In the genomic region with DNA sequence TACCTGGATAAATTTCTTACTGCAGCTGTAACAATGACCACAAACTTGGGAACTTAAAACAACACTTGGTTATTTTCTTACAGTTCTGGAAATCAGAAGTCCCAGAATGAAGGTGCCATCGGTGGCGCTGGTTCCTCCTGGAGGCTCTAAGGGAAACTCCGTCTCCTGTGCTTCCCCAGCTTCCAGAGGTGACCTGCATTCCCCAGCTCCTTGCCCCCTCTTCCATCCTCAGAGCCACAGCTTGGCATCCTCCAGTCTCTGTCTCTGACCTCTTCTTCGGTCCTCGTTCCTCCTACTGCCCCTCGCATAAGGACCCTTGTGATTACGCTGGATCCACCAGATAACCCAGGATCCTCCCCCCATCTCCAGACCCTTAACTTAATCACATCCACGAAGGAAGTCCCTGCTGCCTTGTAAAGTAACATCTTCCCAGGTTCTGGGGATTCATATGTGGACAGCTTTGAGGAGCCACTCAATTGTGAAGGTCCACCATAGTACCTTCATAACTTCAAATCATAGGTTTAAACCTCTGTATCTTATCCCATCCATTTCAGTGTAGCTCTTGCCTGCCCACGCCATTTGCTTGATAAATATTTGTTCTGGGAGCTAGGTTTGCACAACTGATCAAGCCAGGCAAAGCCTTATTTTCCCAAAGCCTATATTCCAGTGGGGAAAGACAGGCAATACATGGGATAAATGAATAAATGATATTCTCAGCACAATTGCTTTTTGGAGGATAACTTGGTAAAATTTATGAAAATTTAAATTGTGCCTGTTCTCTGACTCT, we compare ENCODE assay signal across 16 cellular contexts. TPM values are rescaled to one million over a fixed set of nuclear protein-coding genes. Genes with fewer than 3 reads are reported as not detected.
A peak's percentile ranks its signal among the peaks of the same experiment; 100 is the strongest.
DNase-seq lines count a peak whose midpoint lies in the region; ATAC-seq and TF ChIP-seq lines count a peak whose summit lies in the region.
"Had no signal": no experiment of that assay in that cellular context is flagged by ENCODE, and none has a peak within 500 bp of the region (broad histone marks: within the 10 kb centered on the region; RNA-seq: fewer than 3 reads in every experiment).

No MANE protein-coding gene starts in this region.

- H3K4me1 Mint-ChIP-seq in natural killer cell: no peaks in the 10 kb centered on the region
- no peaks in the 10 kb centered on the region for H3K4me1 Mint-ChIP-seq in natural killer cell treated with Interleukin-12 subunit alpha and Interleukin-12 subunit beta and Interleukin-15 and Interleukin-18, amount 100 ng/mL, for 72 hours (ENCODE audit: low read depth in 2 of 2)
- H3K4me1 Mint-ChIP-seq: B cell had no signal

- H3K4me3 ChIP-seq in lower lobe of right lung (no peak overlapping the region), mammary epithelial cell (replicated peaks in 1 of 3; ENCODE audit: insufficient read depth in 1 of 3, low read depth in 2 of 3, low read length in 3 of 3) (no peak overlapping the region), mesenchymal stem cell (ENCODE audit: insufficient read depth in 1 of 2, low read depth in 1 of 2, low read length in 2 of 2) (no peak overlapping the region)

- no peak overlapping the region for H2AK5ac ChIP-seq in mesenchymal stem cell (ENCODE audit: low read length, severe bottlenecking)

- H4K8ac ChIP-seq in mesenchymal stem cell (ENCODE audit: low read length): no peak overlapping the region

- H3K79me1 ChIP-seq in mesenchymal stem cell (replicated peaks; ENCODE audit: low read length, poor library complexity, severe bottlenecking): no peaks in the 10 kb centered on the region

- no peak overlapping the region for H3K23ac ChIP-seq in mesenchymal stem cell (ENCODE audit: low read length in 2 of 2)

- no peak overlapping the region for H3K27ac Mint-ChIP-seq in natural killer cell
- no peak overlapping the region for H3K27ac Mint-ChIP-seq in natural killer cell treated with Interleukin-12 subunit alpha and Interleukin-12 subunit beta and Interleukin-15 and Interleukin-18, amount 100 ng/mL, for 72 hours
- H3K27ac Mint-ChIP-seq: B cell; CD4-positive, alpha-beta T cell had no signal

- H4K20me1 ChIP-seq in mammary epithelial cell (ENCODE audit: insufficient read depth, low read length): no peaks in the 10 kb centered on the region

- H3K36me3 Mint-ChIP-seq in natural killer cell: no peaks in the 10 kb centered on the region
- peaks cover 5% of the 10 kb centered on the region for H3K36me3 Mint-ChIP-seq in natural killer cell treated with Interleukin-12 subunit alpha and Interleukin-12 subunit beta and Interleukin-15 and Interleukin-18, amount 100 ng/mL, for 72 hours

- H3K4me2 ChIP-seq in mammary epithelial cell (ENCODE audit: insufficient read depth, low read depth, low read length): no peak overlapping the region
- no peak overlapping the region for H3K4me2 ChIP-seq in mesenchymal stem cell (ENCODE audit: low read length, poor library complexity, severe bottlenecking)

- H3K9ac ChIP-seq in mammary epithelial cell (ENCODE audit: insufficient read depth, low read length): no peak overlapping the region
- H3K9ac ChIP-seq in mesenchymal stem cell (ENCODE audit: low read length): no peak overlapping the region

- H3K4me3 Mint-ChIP-seq in natural killer cell: no peak overlapping the region
- no peak overlapping the region for H3K4me3 Mint-ChIP-seq in natural killer cell treated with Interleukin-12 subunit alpha and Interleukin-12 subunit beta and Interleukin-15 and Interleukin-18, amount 100 ng/mL, for 72 hours
- H3K4me3 Mint-ChIP-seq: B cell; CD4-positive, alpha-beta T cell had no signal

- no peaks in the 10 kb centered on the region for H3K27me3 ChIP-seq in lower lobe of right lung (ENCODE audit: low read depth)
- H3K27me3 ChIP-seq in mammary epithelial cell (ENCODE audit: insufficient read depth, low read length): no peaks in the 10 kb centered on the region
- H3K27me3 ChIP-seq in mesenchymal stem cell (ENCODE audit: control insufficient read depth in 1 of 2, insufficient read depth in 1 of 2, low read length in 2 of 2): peaks cover 16 to 21% of the 10 kb centered on the region in 2 experiments

- H2BK120ac ChIP-seq in mesenchymal stem cell (ENCODE audit: low read depth, low read length): no peak overlapping the region

- no peak overlapping the region for H3K14ac ChIP-seq in mesenchymal stem cell (ENCODE audit: low read length in 2 of 2)

- H2BK5ac ChIP-seq in mesenchymal stem cell (ENCODE audit: low read depth, low read length, poor library complexity, severe bottlenecking): no peak overlapping the region

- DNase-seq in natural killer cell: peak; percentile 1
- DNase-seq in natural killer cell treated with Interleukin-12 subunit alpha and Interleukin-12 subunit beta and Interleukin-15 and Interleukin-18, amount 100 ng/mL, for 72 hours (ENCODE audit: low spot score): no peak
- no peak for DNase-seq in left lobe of liver (ENCODE audit: low spot score)
- peak; percentile 32 for DNase-seq in lower lobe of right lung
- peak; percentile 35 for DNase-seq in ureter (ENCODE audit: low spot score)
- no peak for DNase-seq in mammary epithelial cell
- DNase-seq in mesenchymal stem cell: no peak
- DNase-seq: C1 segment of cervical spinal cord; Calu3; CD4-positive, alpha-beta T cell; DMS 273 treated with DMSO at 0.1 percent for 48 hours; DMS79 treated with DMSO at 0.1 percent for 48 hours; EL had no signal

- in situ Hi-C loops in mammary epithelial cell (cut with MboI; ENCODE audit: low sequenced_read_pairs in 2 of 2): no loop called here

- no TSS peak for BruUV-seq in mammary epithelial cell (replicated peaks; lab: Mats Ljungman, UMichigan)

- H2BK15ac ChIP-seq in mesenchymal stem cell (ENCODE audit: low read depth, poor library complexity, severe bottlenecking): no peak overlapping the region

- no peaks in the 10 kb centered on the region for H3K79me2 ChIP-seq in mammary epithelial cell (ENCODE audit: insufficient read depth, low read length)

- H3K36me3 ChIP-seq in lower lobe of right lung (no peaks in the 10 kb centered on the region), mammary epithelial cell (ENCODE audit: insufficient read depth, low read length) (no peaks in the 10 kb centered on the region), mesenchymal stem cell (ENCODE audit: control insufficient read depth in 1 of 2, insufficient read depth in 2 of 2, low read depth in 1 of 2, low read length in 2 of 2) (no peaks in the 10 kb centered on the region)

- H3K4me1 ChIP-seq in lower lobe of right lung (no peaks in the 10 kb centered on the region), mammary epithelial cell (ENCODE audit: insufficient read depth, low read length) (no peaks in the 10 kb centered on the region), mesenchymal stem cell (ENCODE audit: control insufficient read depth, insufficient read depth, low read depth, low read length) (no peaks in the 10 kb centered on the region)

- H2BK12ac ChIP-seq in mesenchymal stem cell (ENCODE audit: low read length in 2 of 2): no peak overlapping the region

- no peak overlapping the region for H3K4ac ChIP-seq in mesenchymal stem cell (ENCODE audit: low read depth in 1 of 2, low read length in 2 of 2)

- H2AFZ ChIP-seq in mammary epithelial cell (ENCODE audit: low read depth, low read length) (no peak overlapping the region), mesenchymal stem cell (ENCODE audit: low read depth, low read length) (no peak overlapping the region)

- WGBS in mammary epithelial cell (ENCODE audit: low coverage, missing lambda C conversion rate): 82% methylated on average over 8 of the region's 9 CpGs
- 79% methylated on average over 9 of the region's 9 CpGs for WGBS in mesenchymal stem cell

- TF ChIP-seq CTCF in natural killer cell (IDR thresholded peaks at IDR 0.05) (no peak), lower lobe of right lung (IDR thresholded peaks at IDR 0.05) (no peak), mammary epithelial cell (conservative IDR thresholded peaks at IDR 0.05 in 1 of 2, IDR thresholded peaks at IDR 0.05 in 1 of 2; ENCODE audit: extremely low read depth in 1 of 2, insufficient read depth in 1 of 2, low read depth in 1 of 2, low read length in 2 of 2) (no peak)

- H3K9me3 ChIP-seq in lower lobe of right lung: no peaks in the 10 kb centered on the region
- H3K9me3 ChIP-seq in mammary epithelial cell (replicated peaks; ENCODE audit: insufficient read depth, low read length): no peaks in the 10 kb centered on the region
- H3K9me3 ChIP-seq in mesenchymal stem cell (ENCODE audit: control insufficient read depth, low read length): no peaks in the 10 kb centered on the region

- no peak overlapping the region for H3K18ac ChIP-seq in mesenchymal stem cell (ENCODE audit: low read depth in 1 of 2, low read length in 2 of 2)

- dilution Hi-C loops in mammary epithelial cell (cut with HindIII; ENCODE audit: low sequenced_read_pairs): no loop called here

- H4K91ac ChIP-seq in mesenchymal stem cell (ENCODE audit: low read length): no peak overlapping the region

- CTCF ChIA-PET in mammary epithelial cell (lab: Charles Lee; ENCODE audit: low non-redundant PET): no interaction called here

- H3K9me3 Mint-ChIP-seq in natural killer cell: no peaks in the 10 kb centered on the region
- no peaks in the 10 kb centered on the region for H3K9me3 Mint-ChIP-seq in natural killer cell treated with Interleukin-12 subunit alpha and Interleukin-12 subunit beta and Interleukin-15 and Interleukin-18, amount 100 ng/mL, for 72 hours

- ATAC-seq in natural killer cell: no peak
- no peak for ATAC-seq in natural killer cell treated with Interleukin-12 subunit alpha and Interleukin-12 subunit beta and Interleukin-15 and Interleukin-18, amount 100 ng/mL, for 72 hours
- ATAC-seq in left lobe of liver: peak; percentile 75
- ATAC-seq in lower lobe of right lung: no peak
- no peak for ATAC-seq in GM18907 (IDR thresholded peaks at IDR 0.05; ENCODE audit: unreplicated experiment)
- ATAC-seq: HCT116 had no signal

- H3K27ac ChIP-seq in lower lobe of right lung: no peak overlapping the region
- no peak overlapping the region for H3K27ac ChIP-seq in mammary epithelial cell (ENCODE audit: insufficient read depth, low read depth, low read length)
- no peak overlapping the region for H3K27ac ChIP-seq in mesenchymal stem cell (ENCODE audit: low read length, poor library complexity, severe bottlenecking)

- intact Hi-C loops in natural killer cell (cut with micrococcal nuclease) (no loop called here), lower lobe of right lung (cut with DNase I) (no loop called here), mammary epithelial cell (cut with micrococcal nuclease) (no loop called here)

- peaks cover 3 to 7% of the 10 kb centered on the region in 2 donors for H3K27me3 Mint-ChIP-seq in natural killer cell (ENCODE audit: low read depth in 2 of 2)
- peaks cover 12 to 19% of the 10 kb centered on the region in 2 donors for H3K27me3 Mint-ChIP-seq in natural killer cell treated with Interleukin-12 subunit alpha and Interleukin-12 subunit beta and Interleukin-15 and Interleukin-18, amount 100 ng/mL, for 72 hours

RNA-seq across cellular contexts. Expression of a gene that starts 34.8 kb away (rescaled TPM):
- total RNA-seq in natural killer cell (under 1 TPM; 0.23 to 0.38 (median 0.36) TPM), left lobe of liver (105 TPM), lower lobe of right lung (40.1 TPM), ureter (18.9 TPM), mammary epithelial cell (under 1 TPM; 0.17 to 0.61 TPM)
- total RNA-seq in natural killer cell treated with Interleukin-12 subunit alpha and Interleukin-12 subunit beta and Interleukin-15 and Interleukin-18, amount 100 ng/mL, for 72 hours: under 1 TPM in 1 of 2 donors, not detected in 1; 0.26 TPM
- polyA plus RNA-seq in mammary epithelial cell: 0.05 TPM
- not detected for polyA minus RNA-seq in mammary epithelial cell
- 0.84 TPM for polyA plus RNA-seq in mesenchymal stem cell (2013, experiment 1 of 2)
- polyA plus RNA-seq in mesenchymal stem cell (2013, experiment 2 of 2): 0.96 TPM

Comparison
In these comparisons a context has a peak if more than half of its experiments do, and no peak if none do; other contexts are left out.
1. DNase-seq: peak in natural killer cell (single experiment), lower lobe of right lung (single experiment) and ureter (single experiment); none in natural killer cell treated with Interleukin-12 subunit alpha and Interleukin-12 subunit beta and Interleukin-15 and Interleukin-18, amount 100 ng/mL, for 72 hours (single experiment), left lobe of liver (single experiment), mammary epithelial cell (single experiment) and mesenchymal stem cell (single experiment).
2. RNA of a gene that starts 34.8 kb away (total RNA-seq): 105 TPM in left lobe of liver (single experiment), 40.1 TPM in lower lobe of right lung (single experiment) and 18.9 TPM in ureter (single experiment); 0.17 to 0.61 TPM in mammary epithelial cell, 0.23 to 0.38 TPM in natural killer cell and 0.26 TPM in natural killer cell treated with Interleukin-12 subunit alpha and Interleukin-12 subunit beta and Interleukin-15 and Interleukin-18, amount 100 ng/mL, for 72 hours; every median in the first group is over 10 times any median in the second.